Comparison of ENCODE assay signal across 15 cellular contexts in genomic region chr1:184883304-184883815, GRCh38.
A peak's percentile ranks its signal among the peaks of the same experiment; 100 is the strongest.
DNase-seq lines count a peak whose midpoint lies in the region; ATAC-seq lines count a peak whose summit lies in the region.
"Had no signal": no experiment of that assay in that cellular context is flagged by ENCODE, and none has a peak within 500 bp of the region (broad histone marks: within the 10 kb centered on the region; RNA-seq: fewer than 3 reads in every experiment).

No MANE protein-coding gene starts in this region.

- peaks cover 81% of the 10 kb centered on the region for H3K36me3 Mint-ChIP-seq in activated CD4-positive, alpha-beta memory T cell treated with anti-CD3 and anti-CD28 coated beads, Interleukin-2, amount 10 ng/mL, durations not matched to agents 7 days and 5 days (ENCODE audit: low read depth)
- H3K36me3 Mint-ChIP-seq: memory B cell had no signal

- H3K4me3 Mint-ChIP-seq in activated CD4-positive, alpha-beta memory T cell treated with anti-CD3 and anti-CD28 coated beads, Interleukin-2, amount 10 ng/mL, durations not matched to agents 7 days and 5 days: no peak overlapping the region
- H3K4me3 Mint-ChIP-seq: activated B cell treated with CpG ODN at 0.5 μM for 24 hours, HFFc6, memory B cell had no signal

- H3K4me3 ChIP-seq in skeletal muscle tissue (ENCODE audit: low read length in 3 of 3): no peak overlapping the region

- no peaks in the 10 kb centered on the region for H3K9me3 Mint-ChIP-seq in activated CD4-positive, alpha-beta memory T cell treated with anti-CD3 and anti-CD28 coated beads, Interleukin-2, amount 10 ng/mL, durations not matched to agents 7 days and 5 days
- H3K9me3 Mint-ChIP-seq: activated B cell treated with CpG ODN at 0.5 μM for 24 hours, HFFc6, memory B cell had no signal

- H3K4me1 ChIP-seq in skeletal muscle tissue (ENCODE audit: control insufficient read depth in 3 of 3, insufficient read depth in 3 of 3, low read length in 3 of 3): peaks cover 2 to 53% (median 22%) of the 10 kb centered on the region in 3 donors

- no peak overlapping the region for H3K9ac ChIP-seq in skeletal muscle tissue (ENCODE audit: low read depth in 1 of 3, low read length in 3 of 3)
- H3K9ac ChIP-seq: KMS-11 had no signal

- ATAC-seq in HG03025 (IDR thresholded peaks at IDR 0.05; ENCODE audit: low FRiP score, unreplicated experiment) (no peak), HG03378 (IDR thresholded peaks at IDR 0.05; ENCODE audit: unreplicated experiment) (no peak)

- POLR2A ChIA-PET in activated CD4-positive, alpha-beta memory T cell treated with anti-CD3 and anti-CD28 coated beads, Interleukin-2, amount 10 ng/mL, durations not matched to agents 7 days and 5 days (lab: Charles Lee): interaction anchor here (0.8 kb wide), 2 partner anchors 16 to 65 kb away, joined by 3 to 4 read pairs; no protein-coding TSS in a partner anchor

- peaks cover 37% of the 10 kb centered on the region for H3K4me1 Mint-ChIP-seq in activated CD4-positive, alpha-beta memory T cell treated with anti-CD3 and anti-CD28 coated beads, Interleukin-2, amount 10 ng/mL, durations not matched to agents 7 days and 5 days
- H3K4me1 Mint-ChIP-seq: activated B cell treated with CpG ODN at 0.5 μM for 24 hours, memory B cell had no signal

- peak overlapping the region; percentile 6 for H3K27ac ChIP-seq in skeletal muscle tissue (ENCODE audit: low read depth, low read length)
- H3K27ac ChIP-seq: KMS-11 had no signal

- in situ Hi-C loops in Caki2 (cut with HindIII; ENCODE audit: low pct_unique_long_range_greater_than_20kb, low sequenced_read_pairs): no loop called here

- H3K36me3 ChIP-seq in skeletal muscle tissue (ENCODE audit: control insufficient read depth in 3 of 3, insufficient read depth in 3 of 3, low read length in 3 of 3): peaks cover 0 to 6% (median 0%) of the 10 kb centered on the region in 3 donors

- peak overlapping the region; percentile 32 for H3K27ac Mint-ChIP-seq in activated CD4-positive, alpha-beta memory T cell treated with anti-CD3 and anti-CD28 coated beads, Interleukin-2, amount 10 ng/mL, durations not matched to agents 7 days and 5 days
- H3K27ac Mint-ChIP-seq: activated B cell treated with CpG ODN at 0.5 μM for 24 hours, HFFc6, memory B cell had no signal

- DNase-seq in Caki2 (ENCODE audit: low read depth): peak; percentile 47
- DNase-seq in activated CD4-positive, alpha-beta memory T cell treated with anti-CD3 and anti-CD28 coated beads, Interleukin-2, amount 10 ng/mL, durations not matched to agents 7 days and 5 days: no peak
- DNase-seq in fibroblast of gingiva (ENCODE audit: low read depth): peak; percentile 41
- DNase-seq in stimulated activated CD4-positive, alpha-beta T cell treated with anti-CD3 and anti-CD28 coated beads, Interleukin-2, amount 100 ng/mL, for 48 hours: no peak
- no peak for DNase-seq in NCI-H1105 (lab: John Stamatoyannopoulos, UW)
- DNase-seq: activated B cell treated with CpG ODN at 0.5 μM for 24 hours, DMS79, HFFc6, NCI-H1694, NCI-H446 treated with DMSO at 0.1 percent for 48 hours had no signal

- H3K27me3 ChIP-seq in skeletal muscle tissue (ENCODE audit: control insufficient read depth in 3 of 3, insufficient read depth in 3 of 3, low read length in 3 of 3): no peaks in the 10 kb centered on the region

- CTCF ChIA-PET in activated CD4-positive, alpha-beta memory T cell treated with anti-CD3 and anti-CD28 coated beads, Interleukin-2, amount 10 ng/mL, durations not matched to agents 7 days and 5 days (lab: Charles Lee): interaction anchor here (1.3 kb wide), 1 partner anchor 99 kb away, joined by 3 read pairs; no protein-coding TSS in a partner anchor

- no peaks in the 10 kb centered on the region for H3K27me3 Mint-ChIP-seq in activated CD4-positive, alpha-beta memory T cell treated with anti-CD3 and anti-CD28 coated beads, Interleukin-2, amount 10 ng/mL, durations not matched to agents 7 days and 5 days
- H3K27me3 Mint-ChIP-seq: activated B cell treated with CpG ODN at 0.5 μM for 24 hours had no signal

- no peaks in the 10 kb centered on the region for H3K9me3 ChIP-seq in skeletal muscle tissue (ENCODE audit: control insufficient read depth in 3 of 3, low read length in 3 of 3)

Comparison
In these comparisons a context has a peak if more than half of its experiments do, and no peak if none do; other contexts are left out.
1. DNase-seq: peak in Caki2 (single experiment) and fibroblast of gingiva (single experiment); none in activated CD4-positive, alpha-beta memory T cell treated with anti-CD3 and anti-CD28 coated beads, Interleukin-2, amount 10 ng/mL, durations not matched to agents 7 days and 5 days (single experiment), stimulated activated CD4-positive, alpha-beta T cell treated with anti-CD3 and anti-CD28 coated beads, Interleukin-2, amount 100 ng/mL, for 48 hours (0 of 2) and NCI-H1105 (single experiment).